In the genomic region with DNA sequence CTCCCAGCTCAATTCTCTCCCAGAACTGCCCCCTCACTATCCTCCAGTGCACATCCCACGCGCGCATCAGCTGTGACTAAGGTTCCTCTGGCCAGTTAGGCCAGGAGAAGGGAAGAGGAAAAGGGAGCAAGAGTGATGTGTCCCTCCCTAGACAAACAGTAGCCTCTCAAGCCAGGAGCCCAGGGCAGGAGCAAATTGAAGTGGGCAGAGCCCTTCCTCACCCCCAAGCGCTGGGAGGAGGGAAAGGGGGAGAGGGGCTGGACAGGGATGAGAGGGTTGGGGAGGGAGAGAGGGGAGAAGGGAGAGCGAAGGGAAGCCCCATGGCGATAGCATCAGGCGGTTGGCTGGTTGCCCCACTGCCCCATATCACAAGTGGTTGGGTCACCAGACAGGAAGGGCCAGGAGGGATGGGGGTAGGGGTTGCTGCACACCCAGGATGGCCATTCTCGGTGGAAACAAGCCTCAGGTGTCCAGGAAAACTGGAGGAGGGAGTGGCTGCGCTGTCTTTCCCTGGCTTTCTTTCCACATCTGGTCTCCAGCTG, we compare ENCODE assay signal across 8 cellular contexts. TPM values are rescaled to one million over a fixed set of nuclear protein-coding genes. Genes with fewer than 3 reads are reported as not detected.
DNase-seq lines count a peak whose midpoint lies in the region; ATAC-seq and TF ChIP-seq lines count a peak whose summit lies in the region.

No MANE protein-coding gene starts in this region.

- DNase-seq in GM12864 (ENCODE audit: low read depth) (no peak), Peyer's patch (peak in 1 of 3 donors; percentile 70), mucosa of descending colon (peak; percentile 72 to 80 (median 75)), NCI-H1694 (lab: John Stamatoyannopoulos, UW) (no peak), NCI-H2107 (lab: John Stamatoyannopoulos, UW) (no peak)
- DNase-seq in effector memory CD8-positive, alpha-beta T cell = no peak

- intact Hi-C loops in mucosa of descending colon (cut with DNase I, micrococcal nuclease) = no loop called here

- H3K36me3 ChIP-seq in Peyer's patch = peaks cover 0 to 38% (median 0%) of the 10 kb centered on the region in 3 donors
- no peaks in the 10 kb centered on the region for H3K36me3 ChIP-seq in mucosa of descending colon (ENCODE audit: low read depth)

- H3K27ac ChIP-seq in Peyer's patch = peak overlapping the region; percentile 94 to 99 (median 98)

- H3K4me3 ChIP-seq in GM12864 (ENCODE audit: low read depth, low read length) (peak overlapping the region; percentile 75), Peyer's patch (peak overlapping the region; percentile 89 to 96 (median 94)), mucosa of descending colon (peak overlapping the region; percentile 78)

- H3K27ac Mint-ChIP-seq in effector memory CD8-positive, alpha-beta T cell = peak overlapping the region; percentile 84 to 96

- H3K27me3 ChIP-seq in Peyer's patch = no peaks in the 10 kb centered on the region

- H3K4me3 Mint-ChIP-seq in effector memory CD8-positive, alpha-beta T cell = peak overlapping the region; percentile 88 to 90

- ATAC-seq in effector memory CD8-positive, alpha-beta T cell (replicated peaks) = no peak
- ATAC-seq in mucosa of descending colon = peak; percentile 14
- ATAC-seq in HG03354 (IDR thresholded peaks at IDR 0.05; ENCODE audit: poor library complexity, severe bottlenecking, unreplicated experiment) = no peak
- no peak for ATAC-seq in GM18517 (IDR thresholded peaks at IDR 0.05; ENCODE audit: unreplicated experiment)

- no peak for TF ChIP-seq POLR2A in Peyer's patch (IDR thresholded peaks at IDR 0.05)

- no peaks in the 10 kb centered on the region for H3K27me3 Mint-ChIP-seq in effector memory CD8-positive, alpha-beta T cell

- H3K36me3 Mint-ChIP-seq in effector memory CD8-positive, alpha-beta T cell (ENCODE audit: insufficient read depth) = peaks cover 26% of the 10 kb centered on the region

- TF ChIP-seq CTCF in GM12864 (IDR thresholded peaks at IDR 0.05; ENCODE audit: low read depth, low read length, missing control alignments) (no peak), Peyer's patch (IDR thresholded peaks at IDR 0.05) (peak in 1 of 6 experiments; percentile 4), mucosa of descending colon (IDR thresholded peaks at IDR 0.05) (no peak)

- peaks cover 39 to 45% of the 10 kb centered on the region in 2 donors for H3K4me1 Mint-ChIP-seq in effector memory CD8-positive, alpha-beta T cell (ENCODE audit: low read depth in 2 of 2)

- no peaks in the 10 kb centered on the region for H3K9me3 Mint-ChIP-seq in effector memory CD8-positive, alpha-beta T cell

- H3K4me1 ChIP-seq in Peyer's patch (peaks cover 3 to 56% (median 18%) of the 10 kb centered on the region in 4 donors), mucosa of descending colon (ENCODE audit: low read depth) (peaks cover 36% of the 10 kb centered on the region)

- no peaks in the 10 kb centered on the region for H3K9me3 ChIP-seq in Peyer's patch
- H3K9me3 ChIP-seq in mucosa of descending colon = no peaks in the 10 kb centered on the region

RNA-seq across cellular contexts. Expression of gene CD63, which starts 1.1 kb away (rescaled TPM):
- total RNA-seq in Peyer's patch (100 to 1,000 TPM; 139 to 433 (median 351) TPM), mucosa of descending colon (1,000 to 10,000 TPM in 2 of 3 donors, 100 to 1,000 TPM in 1; 992 to 1,177 (median 1,016) TPM)

RNA-seq across cellular contexts. Expression of gene RDH5, which starts 7.5 kb away (rescaled TPM):
- total RNA-seq in Peyer's patch (100 to 1,000 TPM in 1 of 4 donors, 10 to 100 TPM in 3; 47.0 to 113 (median 90.9) TPM), mucosa of descending colon (10 to 100 TPM; 21.5 to 48.1 (median 35.8) TPM)

RNA-seq across cellular contexts. Expression of gene BLOC1S1, which starts 11.9 kb away (rescaled TPM):
- total RNA-seq in Peyer's patch (100 to 1,000 TPM in 3 of 4 donors, 10 to 100 TPM in 1; 72.6 to 332 (median 248) TPM), mucosa of descending colon (100 to 1,000 TPM; 201 to 285 (median 241) TPM)

RNA-seq across cellular contexts. Expression of gene GDF11, which starts 15.2 kb away (rescaled TPM):
- total RNA-seq in Peyer's patch (10 to 100 TPM in 1 of 4 donors, 1 to 10 TPM in 1, under 1 TPM in 2; 0.35 to 14.9 (median 1.1) TPM), mucosa of descending colon (10 to 100 TPM in 1 of 3 donors, 1 to 10 TPM in 2; 1.0 to 13.8 (median 2.8) TPM)

RNA-seq across cellular contexts. Expression of gene ITGA7, which starts 20.0 kb away (rescaled TPM):
- total RNA-seq in Peyer's patch (10 to 100 TPM; 13.1 to 29.0 (median 27.0) TPM), mucosa of descending colon (100 to 1,000 TPM in 1 of 3 donors, 10 to 100 TPM in 2; 16.5 to 449 (median 46.0) TPM)

Comparison
In these comparisons a context has a peak if more than half of its experiments do, and no peak if none do; other contexts are left out.
1. DNase-seq: peak in mucosa of descending colon (3 of 3); none in GM12864 (single experiment), effector memory CD8-positive, alpha-beta T cell (0 of 3), NCI-H1694 (single experiment) and NCI-H2107 (single experiment).
2. Peak in every context shown above with its lines, with median percentiles within 50 percentile points of each other: H3K4me3 ChIP-seq.